ENCODE assay signal across 8 cellular contexts in genomic region chr11:65859134-65859811, GRCh38. TPM values are rescaled to one million over a fixed set of nuclear protein-coding genes. Genes with fewer than 3 reads are reported as not detected.
DNase-seq lines count a peak whose midpoint lies in the region; ATAC-seq and TF ChIP-seq lines count a peak whose summit lies in the region.

No MANE protein-coding gene starts in this region.

- TF ChIP-seq CTCF in chondrocyte (IDR thresholded peaks at IDR 0.05) (peak; percentile 27), kidney epithelial cell (IDR thresholded peaks at IDR 0.05; ENCODE audit: insufficient read depth, low read length, poor library complexity, severe bottlenecking) (peak; percentile 12)

- DNase-seq in Ammon's horn (ENCODE audit: low spot score) (peak; percentile 98), GM19238 (ENCODE audit: insufficient read length, low spot score) (peak; percentile 96), NCI-H510A (lab: John Stamatoyannopoulos, UW) (peak; percentile 99), chondrocyte (ENCODE audit: low spot score) (peak; percentile 99), kidney epithelial cell (ENCODE audit: low read depth) (peak; percentile 96)
- DNase-seq in activated CD4-positive, alpha-beta T cell treated with anti-CD3 and anti-CD28 coated beads for 24 hours (ENCODE audit: low read depth in 2 of 2), result peak; percentile 93 to 99
- peak; percentile 100 for DNase-seq in stimulated activated CD4-positive, alpha-beta T cell treated with anti-CD3 and anti-CD28 coated beads, Interleukin-15, amount 100 ng/mL, for 24 hours

- peaks cover 3% of the 10 kb centered on the region for H3K36me3 ChIP-seq in kidney epithelial cell (ENCODE audit: control insufficient read depth, insufficient read depth, low read length)

- peak overlapping the region; percentile 64 for H3K4me3 ChIP-seq in kidney epithelial cell (ENCODE audit: low read depth, low read length)

- H3K9me3 Mint-ChIP-seq in chondrocyte (ENCODE audit: low read depth), result no peaks in the 10 kb centered on the region

- no peaks in the 10 kb centered on the region for H3K27me3 ChIP-seq in kidney epithelial cell (ENCODE audit: control insufficient read depth, insufficient read depth, low read length)

- H3K27ac Mint-ChIP-seq in chondrocyte (ENCODE audit: unreplicated experiment), result peak overlapping the region; percentile 96

- H3K4me3 Mint-ChIP-seq in chondrocyte (ENCODE audit: unreplicated experiment), result peak overlapping the region; percentile 82

- H3K27me3 Mint-ChIP-seq in chondrocyte (ENCODE audit: low read depth), result no peaks in the 10 kb centered on the region

- peak; percentile 47 for ATAC-seq in HG03439 (IDR thresholded peaks at IDR 0.05; ENCODE audit: unreplicated experiment)

- peaks cover 35% of the 10 kb centered on the region for H3K36me3 Mint-ChIP-seq in chondrocyte (ENCODE audit: low read depth)

- H3K4me1 Mint-ChIP-seq in chondrocyte (ENCODE audit: low read depth), result peaks cover 69% of the 10 kb centered on the region

RNA-seq across cellular contexts. Expression of gene MUS81, which starts 1.0 kb away (rescaled TPM):
- total RNA-seq in chondrocyte, result 55.7 to 68.4 TPM (median 66.3 TPM) in 3 replicates
- 63.6 and 77.5 TPM in 2 replicates for total RNA-seq in kidney epithelial cell

RNA-seq across cellular contexts. Expression of gene CFL1, which starts 1.3 kb away (rescaled TPM):
- total RNA-seq in chondrocyte, result 850 to 1,236 TPM (median 1,222 TPM) in 3 replicates
- 1,640 and 1,825 TPM in 2 replicates for total RNA-seq in kidney epithelial cell

RNA-seq across cellular contexts. Expression of gene EFEMP2, which starts 13.3 kb away (rescaled TPM):
- total RNA-seq in chondrocyte (174 to 310 TPM (median 290 TPM) in 3 replicates), kidney epithelial cell (54.1 and 62.0 TPM in 2 replicates)

RNA-seq across cellular contexts. Expression of gene CTSW, which starts 20.4 kb away (rescaled TPM):
- total RNA-seq in chondrocyte (not detected in 3 replicates), kidney epithelial cell (not detected in 2 replicates)

RNA-seq across cellular contexts. Expression of gene SNX32, which starts 25.5 kb away (rescaled TPM):
- total RNA-seq in chondrocyte, result 0.79 to 1.8 TPM (median 0.80 TPM) in 3 replicates
- total RNA-seq in kidney epithelial cell, result 1.4 and 1.9 TPM in 2 replicates

Comparison
In these comparisons a context has a peak if more than half of its experiments do, and no peak if none do; other contexts are left out.
1. Peak in every context shown above with its lines: DNase-seq, ATAC-seq and H3K4me3 ChIP-seq.